14 cellular contexts compared by ENCODE assay signal in the genomic region with DNA sequence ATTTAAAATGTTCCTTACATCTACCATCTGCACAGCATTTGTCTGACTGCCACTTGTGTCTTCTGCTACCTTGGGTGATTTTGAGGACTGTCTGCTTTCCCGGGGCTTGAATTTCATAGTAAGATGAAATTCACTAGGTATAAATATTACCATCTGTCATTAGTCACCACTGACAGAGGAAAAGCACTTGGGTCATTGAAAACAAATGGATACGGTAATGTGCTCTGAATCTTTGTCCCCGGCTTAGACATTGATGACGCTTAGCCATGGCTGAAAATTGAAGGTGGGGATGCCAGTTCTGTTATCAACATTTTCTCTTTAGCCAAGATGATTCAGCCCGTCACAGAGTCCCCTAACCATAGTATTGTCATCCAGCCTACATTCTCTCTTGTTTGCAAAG. TPM values are rescaled to one million over a fixed set of nuclear protein-coding genes. Genes with fewer than 3 reads are reported as not detected.
A peak's percentile ranks its signal among the peaks of the same experiment; 100 is the strongest.
DNase-seq lines count a peak whose midpoint lies in the region; ATAC-seq and TF ChIP-seq lines count a peak whose summit lies in the region.
"Had no signal": no experiment of that assay in that cellular context is flagged by ENCODE, and none has a peak within 500 bp of the region (broad histone marks: within the 10 kb centered on the region; RNA-seq: fewer than 3 reads in every experiment).

No MANE protein-coding gene starts in this region.

- H3K27ac ChIP-seq in GM23248 (peak overlapping the region; percentile 8; the same call in 1 of the 2 replicates), adrenal gland (no peak overlapping the region), lower lobe of right lung (no peak overlapping the region)
- H3K27ac ChIP-seq: 22Rv1, C4-2B had no signal

- H3K4me1 Mint-ChIP-seq in glutamatergic neuron (ENCODE audit: low read depth, unreplicated experiment), result peaks cover 38% of the 10 kb centered on the region

- TF ChIP-seq POLR2A in adrenal gland (IDR thresholded peaks at IDR 0.05), result no peak

- peak overlapping the region; percentile 70 for H3K4me2 ChIP-seq in GM23248 (ENCODE audit: unreplicated experiment)

- H3K4me1 ChIP-seq in GM23248 (ENCODE audit: insufficient read depth), result peaks cover 26% of the 10 kb centered on the region
- peaks cover 0 to 5% of the 10 kb centered on the region in 2 donors for H3K4me1 ChIP-seq in adrenal gland (replicated peaks in 1 of 2)
- H3K4me1 ChIP-seq in lower lobe of right lung, result peaks cover 28% of the 10 kb centered on the region

- peaks cover 21% of the 10 kb centered on the region; the same call in 1 of the 2 replicates for H4K20me1 ChIP-seq in GM23248 (ENCODE audit: insufficient read depth)

- peak; percentile 25 for DNase-seq in DMS 273 (lab: John Stamatoyannopoulos, UW; ENCODE audit: unreplicated experiment)
- no peak for DNase-seq in DMS 273 treated with DMSO at 0.1 percent for 48 hours (lab: John Stamatoyannopoulos, UW)
- peak; percentile 68 for DNase-seq in GM23248
- DNase-seq in adrenal gland, result peak in 5 of 7 donors; percentile 37 to 47 (median 47)
- no peak for DNase-seq in glutamatergic neuron
- no peak for DNase-seq in stimulated activated CD4-positive, alpha-beta T cell treated with anti-CD3 and anti-CD28 coated beads, Interleukin-2, amount 100 ng/mL, for 24 hours
- DNase-seq in MV-4-11 (lab: John Stamatoyannopoulos, UW), result no peak
- DNase-seq in lower lobe of right lung, result no peak
- DNase-seq: GOT3, NCI-H1436, NCI-H510A, RPMI8226 had no signal

- H3K9me3 ChIP-seq in GM23248 (ENCODE audit: low read depth) (no peaks in the 10 kb centered on the region), adrenal gland (replicated peaks in 1 of 3) (no peaks in the 10 kb centered on the region), lower lobe of right lung (no peaks in the 10 kb centered on the region)

- no peaks in the 10 kb centered on the region for H3K27me3 ChIP-seq in GM23248 (replicated peaks; ENCODE audit: insufficient read depth)
- no peaks in the 10 kb centered on the region for H3K27me3 ChIP-seq in adrenal gland
- no peaks in the 10 kb centered on the region for H3K27me3 ChIP-seq in lower lobe of right lung (ENCODE audit: low read depth)

- H3K4me3 Mint-ChIP-seq in glutamatergic neuron (ENCODE audit: unreplicated experiment), result no peak overlapping the region

- TF ChIP-seq CTCF in adrenal gland (IDR thresholded peaks at IDR 0.05), result no peak
- TF ChIP-seq CTCF in glutamatergic neuron (IDR thresholded peaks at IDR 0.05; ENCODE audit: partially characterized antibody, unreplicated experiment), result no peak
- TF ChIP-seq CTCF in lower lobe of right lung (IDR thresholded peaks at IDR 0.05), result no peak

- peak overlapping the region; percentile 13 for H3K27ac Mint-ChIP-seq in glutamatergic neuron (ENCODE audit: unreplicated experiment)

- H3K4me3 ChIP-seq in GM23248 (0 out of 2 replicates have a peak overlapping the region, but pooled peaks have one; percentile 1), adrenal gland (no peak overlapping the region), lower lobe of right lung (no peak overlapping the region)

- no peak overlapping the region for H3K9ac ChIP-seq in GM23248

- in situ Hi-C loops in GM23248 (cut with MboI), result no loop called here

- no peak for ATAC-seq in lower lobe of right lung

- H3F3A ChIP-seq in GM23248 (ENCODE audit: insufficient read depth), result peaks cover 23% of the 10 kb centered on the region; the same call in 1 of the 2 replicates

- intact Hi-C loops in adrenal gland (cut with DNase I) (no loop called here), lower lobe of right lung (cut with DNase I) (no loop called here)

- no peaks in the 10 kb centered on the region for H3K36me3 Mint-ChIP-seq in glutamatergic neuron (ENCODE audit: unreplicated experiment)

- H3K79me2 ChIP-seq in GM23248 (ENCODE audit: insufficient read depth), result peaks cover 98% of the 10 kb centered on the region

- H3K27me3 Mint-ChIP-seq in glutamatergic neuron (ENCODE audit: unreplicated experiment), result peaks cover 2% of the 10 kb centered on the region

- 4 to 5% methylated on average over 5 of the region's 5 CpGs for whole genome bisulfite sequencing in GM23248 (ENCODE audit: low coverage in 1 of 2, low lambda C conversion rate in 2 of 2, missing lambda C conversion rate in 2 of 2), 2 experiments
- WGBS in adrenal gland, 4 donors, result 42 to 56% (median 48%) methylated on average over 5 of the region's 5 CpGs

- H3K36me3 ChIP-seq in GM23248 (ENCODE audit: low read depth) (no peaks in the 10 kb centered on the region), adrenal gland (replicated peaks in 1 of 2) (no peaks in the 10 kb centered on the region), lower lobe of right lung (no peaks in the 10 kb centered on the region)

- H3K9me2 ChIP-seq in GM23248 (ENCODE audit: insufficient read depth), result no peaks in the 10 kb centered on the region

- H2AFZ ChIP-seq in GM23248, result no peak overlapping the region

- peaks cover 2% of the 10 kb centered on the region for H3K9me3 Mint-ChIP-seq in glutamatergic neuron (ENCODE audit: unreplicated experiment)

RNA-seq across cellular contexts. Expression of gene SNX30, which starts 30.1 kb away (rescaled TPM):
- 26.7 and 31.2 TPM in 2 replicates for total RNA-seq in GM23248 (2014; rRNA removed; shearing (Covaris generic))
- polyA plus RNA-seq in GM23248 (2016; fragmentation: Nextera tagmentation; extraction: Ambion mirVana), result 7.1 and 8.5 TPM in 2 replicates
- total RNA-seq in adrenal gland, result 10 to 100 TPM in 1 of 8 donors, 1 to 10 TPM in 7; 7.8 to 12.3 (median 9.3) TPM
- polyA plus RNA-seq in adrenal gland, result 1 to 10 TPM in 2 of 3 donors, under 1 TPM in 1; 0.84 to 5.0 (median 2.0) TPM
- total RNA-seq in glutamatergic neuron (ENCODE audit: unreplicated experiment), result 41.7 TPM
- total RNA-seq in lower lobe of right lung, result 67.5 TPM

Comparison
In these comparisons a context has a peak if more than half of its experiments do, and no peak if none do; other contexts are left out.
1. DNase-seq: peak in DMS 273 (single experiment), GM23248 (single experiment) and adrenal gland (5 of 7); none in DMS 273 treated with DMSO at 0.1 percent for 48 hours (single experiment), glutamatergic neuron (single experiment), stimulated activated CD4-positive, alpha-beta T cell treated with anti-CD3 and anti-CD28 coated beads, Interleukin-2, amount 100 ng/mL, for 24 hours (0 of 2), MV-4-11 (single experiment) and lower lobe of right lung (single experiment).